ENCODE assay signal across 11 cellular contexts in the genomic region with DNA sequence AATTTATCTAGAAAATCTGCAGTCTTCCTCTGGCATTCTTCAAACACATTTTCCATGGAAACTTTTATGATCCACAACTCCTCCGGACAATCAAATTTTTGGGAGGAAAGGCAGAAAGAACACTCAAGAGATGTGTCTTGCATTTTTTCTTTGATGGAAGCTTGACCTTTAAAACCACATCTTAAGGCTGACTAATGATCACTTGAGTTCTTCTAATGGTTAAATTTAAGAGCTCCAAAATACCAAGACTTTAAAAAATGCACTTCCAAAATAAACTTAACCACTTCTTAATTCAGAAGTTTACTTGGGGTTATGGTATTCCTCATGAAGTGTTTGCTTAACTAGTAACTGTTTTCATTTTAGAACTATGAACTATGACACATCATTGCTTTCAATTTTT. TPM values are rescaled to one million over a fixed set of nuclear protein-coding genes. Genes with fewer than 3 reads are reported as not detected.
DNase-seq lines count a peak whose midpoint lies in the region; ATAC-seq and TF ChIP-seq lines count a peak whose summit lies in the region.
"Had no signal": no experiment of that assay in that cellular context is flagged by ENCODE, and none has a peak within 500 bp of the region (broad histone marks: within the 10 kb centered on the region; RNA-seq: fewer than 3 reads in every experiment).

No MANE protein-coding gene starts in this region.

- H3K4me3 ChIP-seq in AG04450 (ENCODE audit: low read depth, low read length) (no peak overlapping the region), HFF-Myc (replicated peaks; ENCODE audit: low read depth, low read length) (no peak overlapping the region), brain microvascular endothelial cell (ENCODE audit: low read depth, low read length) (no peak overlapping the region), lower lobe of right lung (no peak overlapping the region)

- DNase-seq in AG04450 (ENCODE audit: low read depth, low spot score) = peak; percentile 29
- peak; percentile 29 for DNase-seq in HFF-Myc (ENCODE audit: extremely low read depth, low read depth)
- peak; percentile 3 for DNase-seq in brain microvascular endothelial cell
- DNase-seq in lower lobe of right lung = no peak
- DNase-seq in GOT3 (lab: John Stamatoyannopoulos, UW) = no peak
- no peak for DNase-seq in KG1 (lab: John Stamatoyannopoulos, UW)
- DNase-seq: activated naive CD8-positive, alpha-beta T cell treated with anti-CD3 and anti-CD28 coated beads, Interleukin-2, amount 10 ng/mL, durations not matched to agents 7 days and 5 days; left ventricle myocardium superior; NCI-H748 treated with DMSO at 0.1 percent for 48 hours had no signal

- intact Hi-C loops in lower lobe of right lung (cut with DNase I) = no loop called here

- no peak overlapping the region for H3K27ac ChIP-seq in AG04450 (ENCODE audit: low read depth, low read length)
- no peak overlapping the region for H3K27ac ChIP-seq in brain microvascular endothelial cell
- peak overlapping the region; percentile 53 for H3K27ac ChIP-seq in lower lobe of right lung

- H3K9me3 ChIP-seq in AG04450 (ENCODE audit: control insufficient read depth, insufficient read depth, low read length) (no peaks in the 10 kb centered on the region), lower lobe of right lung (no peaks in the 10 kb centered on the region)

- POLR2A ChIA-PET in AG04450 (lab: Yijun Ruan, JAX) = interaction anchor here (0.6 to 1.0 kb wide), 4 partner anchors 17 to 96 kb away, joined by 3 to 5 read pairs (median 4); partner anchors contain the start of gene ETV1

- peaks cover 22% of the 10 kb centered on the region for H3K4me1 ChIP-seq in lower lobe of right lung

- CTCF ChIA-PET in AG04450 (lab: Charles Lee) = no interaction called here

- no peaks in the 10 kb centered on the region for H3K36me3 ChIP-seq in brain microvascular endothelial cell (replicated peaks)
- H3K36me3 ChIP-seq in lower lobe of right lung = no peaks in the 10 kb centered on the region

- ATAC-seq in lower lobe of right lung (peak; percentile 11 to 66), HG03457 (IDR thresholded peaks at IDR 0.05; ENCODE audit: unreplicated experiment) (no peak), HG02884 (IDR thresholded peaks at IDR 0.05; ENCODE audit: unreplicated experiment) (no peak)

- H3K27me3 ChIP-seq in AG04450 (ENCODE audit: control insufficient read depth, insufficient read depth, low read length) (no peaks in the 10 kb centered on the region), brain microvascular endothelial cell (replicated peaks) (no peaks in the 10 kb centered on the region), lower lobe of right lung (ENCODE audit: low read depth) (no peaks in the 10 kb centered on the region)

- TF ChIP-seq CTCF in AG04450 (IDR thresholded peaks at IDR 0.05; ENCODE audit: low read depth, low read length) (no peak), HFF-Myc (IDR thresholded peaks at IDR 0.05; ENCODE audit: low read depth, low read length, missing control alignments) (no peak), brain microvascular endothelial cell (IDR thresholded peaks at IDR 0.05; ENCODE audit: low read depth, low read length, missing control alignments) (no peak), lower lobe of right lung (IDR thresholded peaks at IDR 0.05) (no peak)

- in situ Hi-C loops in brain microvascular endothelial cell (cut with HindIII; ENCODE audit: low pct_ligation_motif_present, low sequenced_read_pairs) = no loop called here

RNA-seq across cellular contexts. Expression of gene ETV1, which starts 43.3 kb away (rescaled TPM):
- polyA plus RNA-seq in AG04450 (2011; rRNA removed) = 14.9 and 16.9 TPM in 2 replicates
- 19.7 and 22.6 TPM in 2 replicates for polyA minus RNA-seq in AG04450 (2011; rRNA and poly(A)+ RNA removed)
- total RNA-seq in lower lobe of right lung = 89.0 TPM

Comparison
In these comparisons a context has a peak if more than half of its experiments do, and no peak if none do; other contexts are left out.
1. DNase-seq: peak in AG04450 (single experiment), HFF-Myc (single experiment) and brain microvascular endothelial cell (single experiment); none in lower lobe of right lung (single experiment), GOT3 (single experiment) and KG1 (single experiment).
2. ATAC-seq: peak in lower lobe of right lung (2 of 2); none in HG03457 (single experiment) and HG02884 (single experiment).